ENCODE assay signal across 12 cellular contexts in the genomic region with DNA sequence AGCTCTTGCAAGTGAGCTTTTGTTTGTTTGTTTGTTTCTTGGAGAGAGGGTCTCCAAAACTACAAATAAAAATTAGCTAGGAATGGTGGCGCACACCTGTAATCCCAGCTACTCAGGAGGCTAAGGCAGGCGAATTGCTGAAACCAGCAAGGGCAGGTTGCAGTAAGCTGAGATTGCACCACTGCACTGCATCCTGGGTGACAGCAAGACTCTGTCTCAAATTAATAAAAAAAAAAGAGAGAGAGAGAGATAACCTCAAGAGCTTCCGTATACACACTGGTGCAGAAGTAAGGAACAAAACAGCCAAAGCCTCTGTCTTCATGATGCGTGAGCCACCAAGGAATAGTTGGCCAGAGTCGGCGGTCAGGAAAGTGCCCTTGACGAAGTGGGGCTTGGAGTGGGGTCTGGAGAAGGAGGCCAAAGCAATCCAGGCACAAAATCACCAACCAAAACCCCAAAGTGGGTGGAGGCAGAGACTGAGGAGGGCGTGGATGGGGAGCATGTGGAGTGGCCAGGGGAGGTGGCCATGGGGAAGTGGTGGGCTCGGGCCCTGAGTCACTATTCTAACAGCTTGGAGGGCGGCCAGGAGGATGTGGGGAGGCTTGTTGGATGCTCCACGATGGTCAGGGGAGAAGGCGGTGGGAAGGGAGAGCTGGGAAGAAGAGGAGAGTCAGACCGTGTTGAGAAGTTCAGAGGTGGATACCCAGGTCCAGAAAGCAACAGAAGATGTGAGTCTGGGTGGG.
DNase-seq lines count a peak whose midpoint lies in the region; ATAC-seq and TF ChIP-seq lines count a peak whose summit lies in the region.
"Had no signal": no experiment of that assay in that cellular context is flagged by ENCODE, and none has a peak within 500 bp of the region (broad histone marks: within the 10 kb centered on the region; RNA-seq: fewer than 3 reads in every experiment).

No MANE protein-coding gene starts in this region.

- no peaks in the 10 kb centered on the region for H3K9me3 ChIP-seq in parathyroid adenoma (ENCODE audit: control insufficient read depth, low read length)

- H3K4me3 ChIP-seq in parathyroid adenoma (ENCODE audit: low read depth, low read length) = no peak overlapping the region

- DNase-seq in EH (ENCODE audit: low read depth) (peak; percentile 80), glomerular visceral epithelial cell (ENCODE audit: extremely low spot score) (peak; percentile 91), T-helper 1 cell (no peak)
- no peak for DNase-seq in stimulated activated CD4-positive, alpha-beta T cell treated with anti-CD3 and anti-CD28 coated beads, Interleukin-2, amount 100 ng/mL, for 24 hours
- DNase-seq: effector memory CD8-positive, alpha-beta T cell; NCI-H2081; SW 1271 had no signal

- TF ChIP-seq CTCF in parathyroid adenoma (IDR thresholded peaks at IDR 0.05) = no peak

- peaks cover 8% of the 10 kb centered on the region for H3K4me1 ChIP-seq in parathyroid adenoma

- no peaks in the 10 kb centered on the region for H3K27me3 ChIP-seq in parathyroid adenoma (ENCODE audit: control insufficient read depth, insufficient read depth, low read length)

- H2AFZ ChIP-seq in parathyroid adenoma = no peak overlapping the region

- ATAC-seq in SK-N-SH treated with all-trans-retinoic acid at 6 μM for 48 hours (peak; percentile 64), GM21390 (IDR thresholded peaks at IDR 0.05; ENCODE audit: unreplicated experiment) (no peak), GM21381 (IDR thresholded peaks at IDR 0.05; ENCODE audit: unreplicated experiment) (no peak)
- ATAC-seq: effector memory CD8-positive, alpha-beta T cell had no signal

- H3K36me3 ChIP-seq in parathyroid adenoma (ENCODE audit: control insufficient read depth, insufficient read depth, low read length) = no peaks in the 10 kb centered on the region

- H3K4me2 ChIP-seq in parathyroid adenoma (ENCODE audit: low read length) = no peak overlapping the region

- peaks cover 17% of the 10 kb centered on the region for H3K79me2 ChIP-seq in parathyroid adenoma

- peak overlapping the region; percentile 40 for H3K27ac ChIP-seq in parathyroid adenoma
- H3K27ac ChIP-seq: C4-2B had no signal

- no peak overlapping the region for H3K9ac ChIP-seq in parathyroid adenoma

TF ChIP-seq in SK-N-SH treated with all-trans-retinoic acid at 6 μM for 48 hours, 23 proteins besides CTCF, POLR2A, EP300 and RAD21:
- TF ChIP-seq, protein P1, sequence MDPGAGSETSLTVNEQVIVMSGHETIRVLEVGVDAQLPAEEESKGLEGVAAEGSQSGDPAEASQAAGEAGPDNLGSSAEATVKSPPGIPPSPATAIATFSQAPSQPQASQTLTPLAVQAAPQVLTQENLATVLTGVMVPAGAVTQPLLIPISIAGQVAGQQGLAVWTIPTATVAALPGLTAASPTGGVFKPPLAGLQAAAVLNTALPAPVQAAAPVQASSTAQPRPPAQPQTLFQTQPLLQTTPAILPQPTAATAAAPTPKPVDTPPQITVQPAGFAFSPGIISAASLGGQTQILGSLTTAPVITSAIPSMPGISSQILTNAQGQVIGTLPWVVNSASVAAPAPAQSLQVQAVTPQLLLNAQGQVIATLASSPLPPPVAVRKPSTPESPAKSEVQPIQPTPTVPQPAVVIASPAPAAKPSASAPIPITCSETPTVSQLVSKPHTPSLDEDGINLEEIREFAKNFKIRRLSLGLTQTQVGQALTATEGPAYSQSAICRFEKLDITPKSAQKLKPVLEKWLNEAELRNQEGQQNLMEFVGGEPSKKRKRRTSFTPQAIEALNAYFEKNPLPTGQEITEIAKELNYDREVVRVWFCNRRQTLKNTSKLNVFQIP (CRISPR knock-in tag; IDR thresholded peaks at IDR 0.05; ENCODE audit: borderline replicate concordance, low read depth) = no peak
- TF ChIP-seq OSR1 (CRISPR knock-in tag; IDR thresholded peaks at IDR 0.05) (no peak), ARNTL (CRISPR knock-in tag; IDR thresholded peaks at IDR 0.05; ENCODE audit: borderline replicate concordance, low read depth) (no peak), ZFP30 (CRISPR knock-in tag; IDR thresholded peaks at IDR 0.05) (no peak), ZNF8 (CRISPR knock-in tag; IDR thresholded peaks at IDR 0.05) (no peak), SNAI2 (CRISPR knock-in tag; IDR thresholded peaks at IDR 0.05) (no peak), GLIS3 (CRISPR knock-in tag; IDR thresholded peaks at IDR 0.05) (no peak)
- TF ChIP-seq, protein P2, sequence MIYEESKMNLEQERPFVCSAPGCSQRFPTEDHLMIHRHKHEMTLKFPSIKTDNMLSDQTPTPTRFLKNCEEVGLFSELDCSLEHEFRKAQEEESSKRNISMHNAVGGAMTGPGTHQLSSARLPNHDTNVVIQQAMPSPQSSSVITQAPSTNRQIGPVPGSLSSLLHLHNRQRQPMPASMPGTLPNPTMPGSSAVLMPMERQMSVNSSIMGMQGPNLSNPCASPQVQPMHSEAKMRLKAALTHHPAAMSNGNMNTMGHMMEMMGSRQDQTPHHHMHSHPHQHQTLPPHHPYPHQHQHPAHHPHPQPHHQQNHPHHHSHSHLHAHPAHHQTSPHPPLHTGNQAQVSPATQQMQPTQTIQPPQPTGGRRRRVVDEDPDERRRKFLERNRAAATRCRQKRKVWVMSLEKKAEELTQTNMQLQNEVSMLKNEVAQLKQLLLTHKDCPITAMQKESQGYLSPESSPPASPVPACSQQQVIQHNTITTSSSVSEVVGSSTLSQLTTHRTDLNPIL (CRISPR knock-in tag; IDR thresholded peaks at IDR 0.05; ENCODE audit: low read depth) = no peak
- TF ChIP-seq, protein P3, sequence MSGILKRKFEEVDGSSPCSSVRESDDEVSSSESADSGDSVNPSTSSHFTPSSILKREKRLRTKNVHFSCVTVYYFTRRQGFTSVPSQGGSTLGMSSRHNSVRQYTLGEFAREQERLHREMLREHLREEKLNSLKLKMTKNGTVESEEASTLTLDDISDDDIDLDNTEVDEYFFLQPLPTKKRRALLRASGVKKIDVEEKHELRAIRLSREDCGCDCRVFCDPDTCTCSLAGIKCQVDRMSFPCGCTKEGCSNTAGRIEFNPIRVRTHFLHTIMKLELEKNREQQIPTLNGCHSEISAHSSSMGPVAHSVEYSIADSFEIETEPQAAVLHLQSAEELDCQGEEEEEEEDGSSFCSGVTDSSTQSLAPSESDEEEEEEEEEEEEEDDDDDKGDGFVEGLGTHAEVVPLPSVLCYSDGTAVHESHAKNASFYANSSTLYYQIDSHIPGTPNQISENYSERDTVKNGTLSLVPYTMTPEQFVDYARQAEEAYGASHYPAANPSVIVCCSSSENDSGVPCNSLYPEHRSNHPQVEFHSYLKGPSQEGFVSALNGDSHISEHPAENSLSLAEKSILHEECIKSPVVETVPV (CRISPR knock-in tag; IDR thresholded peaks at IDR 0.05) = no peak
- TF ChIP-seq, protein P4, sequence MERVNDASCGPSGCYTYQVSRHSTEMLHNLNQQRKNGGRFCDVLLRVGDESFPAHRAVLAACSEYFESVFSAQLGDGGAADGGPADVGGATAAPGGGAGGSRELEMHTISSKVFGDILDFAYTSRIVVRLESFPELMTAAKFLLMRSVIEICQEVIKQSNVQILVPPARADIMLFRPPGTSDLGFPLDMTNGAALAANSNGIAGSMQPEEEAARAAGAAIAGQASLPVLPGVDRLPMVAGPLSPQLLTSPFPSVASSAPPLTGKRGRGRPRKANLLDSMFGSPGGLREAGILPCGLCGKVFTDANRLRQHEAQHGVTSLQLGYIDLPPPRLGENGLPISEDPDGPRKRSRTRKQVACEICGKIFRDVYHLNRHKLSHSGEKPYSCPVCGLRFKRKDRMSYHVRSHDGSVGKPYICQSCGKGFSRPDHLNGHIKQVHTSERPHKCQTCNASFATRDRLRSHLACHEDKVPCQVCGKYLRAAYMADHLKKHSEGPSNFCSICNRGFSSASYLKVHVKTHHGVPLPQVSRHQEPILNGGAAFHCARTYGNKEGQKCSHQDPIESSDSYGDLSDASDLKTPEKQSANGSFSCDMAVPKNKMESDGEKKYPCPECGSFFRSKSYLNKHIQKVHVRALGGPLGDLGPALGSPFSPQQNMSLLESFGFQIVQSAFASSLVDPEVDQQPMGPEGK (CRISPR knock-in tag; IDR thresholded peaks at IDR 0.05; ENCODE audit: borderline replicate concordance) = no peak
- TF ChIP-seq, protein P5, sequence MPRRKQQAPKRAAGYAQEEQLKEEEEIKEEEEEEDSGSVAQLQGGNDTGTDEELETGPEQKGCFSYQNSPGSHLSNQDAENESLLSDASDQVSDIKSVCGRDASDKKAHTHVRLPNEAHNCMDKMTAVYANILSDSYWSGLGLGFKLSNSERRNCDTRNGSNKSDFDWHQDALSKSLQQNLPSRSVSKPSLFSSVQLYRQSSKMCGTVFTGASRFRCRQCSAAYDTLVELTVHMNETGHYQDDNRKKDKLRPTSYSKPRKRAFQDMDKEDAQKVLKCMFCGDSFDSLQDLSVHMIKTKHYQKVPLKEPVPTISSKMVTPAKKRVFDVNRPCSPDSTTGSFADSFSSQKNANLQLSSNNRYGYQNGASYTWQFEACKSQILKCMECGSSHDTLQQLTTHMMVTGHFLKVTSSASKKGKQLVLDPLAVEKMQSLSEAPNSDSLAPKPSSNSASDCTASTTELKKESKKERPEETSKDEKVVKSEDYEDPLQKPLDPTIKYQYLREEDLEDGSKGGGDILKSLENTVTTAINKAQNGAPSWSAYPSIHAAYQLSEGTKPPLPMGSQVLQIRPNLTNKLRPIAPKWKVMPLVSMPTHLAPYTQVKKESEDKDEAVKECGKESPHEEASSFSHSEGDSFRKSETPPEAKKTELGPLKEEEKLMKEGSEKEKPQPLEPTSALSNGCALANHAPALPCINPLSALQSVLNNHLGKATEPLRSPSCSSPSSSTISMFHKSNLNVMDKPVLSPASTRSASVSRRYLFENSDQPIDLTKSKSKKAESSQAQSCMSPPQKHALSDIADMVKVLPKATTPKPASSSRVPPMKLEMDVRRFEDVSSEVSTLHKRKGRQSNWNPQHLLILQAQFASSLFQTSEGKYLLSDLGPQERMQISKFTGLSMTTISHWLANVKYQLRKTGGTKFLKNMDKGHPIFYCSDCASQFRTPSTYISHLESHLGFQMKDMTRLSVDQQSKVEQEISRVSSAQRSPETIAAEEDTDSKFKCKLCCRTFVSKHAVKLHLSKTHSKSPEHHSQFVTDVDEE (CRISPR knock-in tag; IDR thresholded peaks at IDR 0.05) = no peak

Comparison
In these comparisons a context has a peak if more than half of its experiments do, and no peak if none do; other contexts are left out.
1. DNase-seq: peak in EH (single experiment) and glomerular visceral epithelial cell (single experiment); none in stimulated activated CD4-positive, alpha-beta T cell treated with anti-CD3 and anti-CD28 coated beads, Interleukin-2, amount 100 ng/mL, for 24 hours (0 of 2) and T-helper 1 cell (0 of 5).